22 cellular contexts compared by ENCODE assay signal in the genomic region with DNA sequence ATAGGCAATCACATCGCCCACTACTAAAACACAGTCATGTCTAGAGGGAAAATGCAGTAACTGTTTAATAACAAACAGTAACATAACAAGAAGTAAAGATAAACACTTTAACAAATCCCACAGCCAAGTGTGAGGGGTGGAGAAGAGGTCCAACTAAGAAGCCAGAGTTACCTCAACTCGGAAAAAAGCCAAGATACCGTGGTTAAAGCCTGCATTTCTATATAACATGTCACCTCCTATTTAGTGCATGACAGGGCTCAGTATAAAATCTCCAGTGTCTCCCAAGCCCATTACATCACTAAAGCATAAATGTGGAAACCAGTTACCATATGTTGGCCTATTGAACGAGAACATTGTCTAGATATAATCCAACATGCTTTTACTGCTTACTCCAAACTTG.
A peak's percentile ranks its signal among the peaks of the same experiment; 100 is the strongest.
DNase-seq lines count a peak whose midpoint lies in the region; FAIRE-seq and TF ChIP-seq lines count a peak whose summit lies in the region.
"Had no signal": no experiment of that assay in that cellular context is flagged by ENCODE, and none has a peak within 500 bp of the region (broad histone marks: within the 10 kb centered on the region; RNA-seq: fewer than 3 reads in every experiment).

No MANE protein-coding gene starts in this region.

- H3K79me2 ChIP-seq in astrocyte (ENCODE audit: insufficient read depth, low read length) = no peaks in the 10 kb centered on the region

- H4K20me1 ChIP-seq in astrocyte (ENCODE audit: insufficient read depth, low read length) = no peaks in the 10 kb centered on the region
- H4K20me1 ChIP-seq: BLaER1 had no signal

- H3K27ac ChIP-seq in astrocyte (ENCODE audit: low read depth, low read length) = no peak overlapping the region
- H3K27ac ChIP-seq: BLaER1, GM23248 had no signal

- H3K9ac ChIP-seq in astrocyte (ENCODE audit: low read length) = no peak overlapping the region
- H3K9ac ChIP-seq: BLaER1, GM23248 had no signal

- no peaks in the 10 kb centered on the region for H3K27me3 ChIP-seq in astrocyte (ENCODE audit: insufficient read depth, low read length)
- H3K27me3 ChIP-seq: BLaER1 had no signal

- peaks cover 5% of the 10 kb centered on the region for H3K9me3 Mint-ChIP-seq in astrocyte (ENCODE audit: unreplicated experiment)
- peaks cover 9% of the 10 kb centered on the region for H3K9me3 Mint-ChIP-seq in activated naive CD4-positive, alpha-beta T cell treated with anti-CD3 and anti-CD28 coated beads for 36 hours

- no peak overlapping the region for H3K4me2 ChIP-seq in astrocyte (ENCODE audit: low read length)
- H3K4me2 ChIP-seq: BLaER1 had no signal

- no peaks in the 10 kb centered on the region for H3K9me3 ChIP-seq in astrocyte (ENCODE audit: insufficient read depth, low read depth, low read length)
- H3K9me3 ChIP-seq: BLaER1 had no signal

- H3K4me1 ChIP-seq in astrocyte (ENCODE audit: insufficient read depth, low read length) = no peaks in the 10 kb centered on the region
- H3K4me1 ChIP-seq: BLaER1 had no signal

- CTCF ChIA-PET in activated naive CD4-positive, alpha-beta T cell treated with anti-CD3 and anti-CD28 coated beads for 36 hours (lab: Charles Lee) = no interaction called here

- peak; percentile 81 for DNase-seq in H4 (ENCODE audit: low spot score)
- peak; percentile 6 for DNase-seq in M059J (ENCODE audit: low read depth)
- peak; percentile 50 for DNase-seq in astrocyte (ENCODE audit: low read depth)
- DNase-seq in glomerular visceral epithelial cell (ENCODE audit: extremely low spot score) = peak; percentile 50
- DNase-seq in NCI-H146 treated with DMSO at 0.1 percent for 48 hours (lab: John Stamatoyannopoulos, UW; ENCODE audit: unreplicated experiment) = no peak
- DNase-seq in activated naive CD4-positive, alpha-beta T cell treated with anti-CD3 and anti-CD28 coated beads for 36 hours = no peak
- no peak for DNase-seq in NCI-H1048 (lab: John Stamatoyannopoulos, UW)
- DNase-seq: ACHN; Calu3; CD4-positive, alpha-beta memory T cell; DMS79 treated with DMSO at 0.1 percent for 48 hours; GM23248; HCEC 1CT; IMR-90 had no signal

- no peak for TF ChIP-seq CTCF in astrocyte (IDR thresholded peaks at IDR 0.05; ENCODE audit: insufficient read depth, low read depth, low read length)

- intact Hi-C loops in activated naive CD4-positive, alpha-beta T cell treated with anti-CD3 and anti-CD28 coated beads for 36 hours (cut with micrococcal nuclease) = no loop called here

- H3K4me3 ChIP-seq in astrocyte (ENCODE audit: insufficient read depth, low read depth, low read length) = no peak overlapping the region
- H3K4me3 ChIP-seq: BLaER1, GM12878, GM23248, K562 had no signal

- H3K36me3 ChIP-seq in astrocyte (ENCODE audit: insufficient read depth, low read length) = no peaks in the 10 kb centered on the region
- H3K36me3 ChIP-seq: BLaER1 had no signal

- FAIRE-seq in astrocyte (lab: Jason Lieb, UNC) = no peak
- FAIRE-seq: A204.1, GM12878, GM19239, H54, HTR-8/SVneo, K562 had no signal

- H3K4me3 Mint-ChIP-seq in astrocyte (ENCODE audit: unreplicated experiment) = no peak overlapping the region
- no peak overlapping the region for H3K4me3 Mint-ChIP-seq in activated naive CD4-positive, alpha-beta T cell treated with anti-CD3 and anti-CD28 coated beads for 36 hours
- H3K4me3 Mint-ChIP-seq: CD14-positive monocyte; CD4-positive, alpha-beta memory T cell had no signal

- no peaks in the 10 kb centered on the region for H3K36me3 Mint-ChIP-seq in astrocyte (ENCODE audit: low read depth, unreplicated experiment)
- no peaks in the 10 kb centered on the region for H3K36me3 Mint-ChIP-seq in activated naive CD4-positive, alpha-beta T cell treated with anti-CD3 and anti-CD28 coated beads for 36 hours (ENCODE audit: low read depth)
- H3K36me3 Mint-ChIP-seq: CD14-positive monocyte; CD4-positive, alpha-beta memory T cell had no signal

- H3K27me3 Mint-ChIP-seq in astrocyte (ENCODE audit: low read depth, unreplicated experiment) = no peaks in the 10 kb centered on the region
- H3K27me3 Mint-ChIP-seq in activated naive CD4-positive, alpha-beta T cell treated with anti-CD3 and anti-CD28 coated beads for 36 hours (ENCODE audit: low read depth) = no peaks in the 10 kb centered on the region
- H3K27me3 Mint-ChIP-seq: CD4-positive, alpha-beta memory T cell had no signal

- no peak overlapping the region for H3K27ac Mint-ChIP-seq in astrocyte (ENCODE audit: unreplicated experiment)
- H3K27ac Mint-ChIP-seq in activated naive CD4-positive, alpha-beta T cell treated with anti-CD3 and anti-CD28 coated beads for 36 hours = no peak overlapping the region
- H3K27ac Mint-ChIP-seq: CD14-positive monocyte; CD4-positive, alpha-beta memory T cell had no signal

- H2AFZ ChIP-seq in astrocyte (ENCODE audit: low read depth, low read length) = no peak overlapping the region
- H2AFZ ChIP-seq: GM23248 had no signal

- no peaks in the 10 kb centered on the region for H3K4me1 Mint-ChIP-seq in astrocyte (ENCODE audit: low read depth, unreplicated experiment)
- no peaks in the 10 kb centered on the region for H3K4me1 Mint-ChIP-seq in activated naive CD4-positive, alpha-beta T cell treated with anti-CD3 and anti-CD28 coated beads for 36 hours (ENCODE audit: low read depth)
- H3K4me1 Mint-ChIP-seq: CD14-positive monocyte; CD4-positive, alpha-beta memory T cell had no signal

Comparison
In these comparisons a context has a peak if more than half of its experiments do, and no peak if none do; other contexts are left out.
1. DNase-seq: peak in H4 (single experiment), M059J (single experiment), astrocyte (single experiment) and glomerular visceral epithelial cell (single experiment); none in NCI-H146 treated with DMSO at 0.1 percent for 48 hours (single experiment), activated naive CD4-positive, alpha-beta T cell treated with anti-CD3 and anti-CD28 coated beads for 36 hours (single experiment) and NCI-H1048 (single experiment).